Comparison of ENCODE assay signal across 16 cellular contexts in the genomic region with DNA sequence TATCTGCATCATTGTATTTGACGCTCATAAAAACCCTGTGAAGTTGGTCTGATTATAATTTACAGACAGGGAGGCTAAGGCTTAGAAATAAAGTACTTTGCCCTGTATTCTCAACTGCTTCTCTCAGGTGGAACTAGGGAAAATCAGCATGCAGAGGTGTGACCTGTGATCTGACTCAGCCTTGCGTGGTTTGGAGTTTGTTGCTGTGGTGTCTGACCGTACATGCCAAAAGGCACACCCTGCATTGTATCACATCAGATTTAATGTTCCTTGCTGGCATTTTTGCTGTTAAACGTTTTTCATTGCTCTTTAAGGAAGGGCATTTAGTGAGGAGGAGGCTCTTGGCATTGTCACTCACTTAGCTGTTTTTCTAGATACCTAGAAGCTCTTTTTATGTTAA. TPM values are rescaled to one million over a fixed set of nuclear protein-coding genes. Genes with fewer than 3 reads are reported as not detected.
A peak's percentile ranks its signal among the peaks of the same experiment; 100 is the strongest.
DNase-seq lines count a peak whose midpoint lies in the region; ATAC-seq, FAIRE-seq and TF ChIP-seq lines count a peak whose summit lies in the region.
"Had no signal": no experiment of that assay in that cellular context is flagged by ENCODE, and none has a peak within 500 bp of the region (broad histone marks: within the 10 kb centered on the region; RNA-seq: fewer than 3 reads in every experiment).

No MANE protein-coding gene starts in this region.

- no peaks in the 10 kb centered on the region for H3K9me3 ChIP-seq in CD8-positive, alpha-beta T cell (ENCODE audit: low read length)
- H3K9me3 ChIP-seq: thyroid gland had no signal

- H3K27me3 Mint-ChIP-seq in Calu3 (ENCODE audit: unreplicated experiment) = no peaks in the 10 kb centered on the region
- peaks cover 11% of the 10 kb centered on the region for H3K27me3 Mint-ChIP-seq in T-helper 1 cell treated with Interleukin-12 subunit alpha and Interleukin-12 subunit beta and Interleukin-4 antibody, amounts not matched to agents 30 μg/mL and 1 μg/mL, for 36 hours (ENCODE audit: low read depth)
- peaks cover 4% of the 10 kb centered on the region for H3K27me3 Mint-ChIP-seq in CD8-positive, alpha-beta T cell (ENCODE audit: low read depth)

- ATAC-seq in CD8-positive, alpha-beta T cell = no peak
- ATAC-seq: T-helper 17 cell had no signal

- no peak overlapping the region for H3K4me3 Mint-ChIP-seq in Calu3 (ENCODE audit: low read depth, unreplicated experiment)
- H3K4me3 Mint-ChIP-seq in T-helper 1 cell treated with Interleukin-12 subunit alpha and Interleukin-12 subunit beta and Interleukin-4 antibody, amounts not matched to agents 30 μg/mL and 1 μg/mL, for 36 hours = no peak overlapping the region
- no peak overlapping the region for H3K4me3 Mint-ChIP-seq in CD8-positive, alpha-beta T cell
- H3K4me3 Mint-ChIP-seq: CD8-positive, alpha-beta memory T cell; T-helper 17 cell had no signal

- no peaks in the 10 kb centered on the region for H3K36me3 Mint-ChIP-seq in Calu3 (ENCODE audit: insufficient read depth, unreplicated experiment)
- H3K36me3 Mint-ChIP-seq in T-helper 1 cell treated with Interleukin-12 subunit alpha and Interleukin-12 subunit beta and Interleukin-4 antibody, amounts not matched to agents 30 μg/mL and 1 μg/mL, for 36 hours (ENCODE audit: low read depth) = peaks cover 5% of the 10 kb centered on the region
- no peaks in the 10 kb centered on the region for H3K36me3 Mint-ChIP-seq in CD8-positive, alpha-beta T cell
- H3K36me3 Mint-ChIP-seq: CD8-positive, alpha-beta memory T cell had no signal

- intact Hi-C loops in Calu3 (cut with micrococcal nuclease; ENCODE audit: unreplicated experiment) = no loop called here
- intact Hi-C loops in CD8-positive, alpha-beta T cell (cut with DNase I, micrococcal nuclease) = no loop called here

- peak; percentile 57 for DNase-seq in Calu3
- no peak for DNase-seq in H54 (ENCODE audit: insufficient read length, low spot score)
- peak; percentile 56 for DNase-seq in iris pigment epithelial cell (ENCODE audit: low read depth)
- DNase-seq in HTR-8/SVneo (ENCODE audit: insufficient read length, low spot score) = no peak
- no peak for DNase-seq in NCI-H2029 treated with DMSO at 0.1 percent for 48 hours (lab: John Stamatoyannopoulos, UW)
- DNase-seq in SHP77 treated with DMSO at 0.1 percent for 48 hours (lab: John Stamatoyannopoulos, UW) = no peak
- DNase-seq in CD8-positive, alpha-beta T cell = no peak
- DNase-seq: CD8-positive, alpha-beta memory T cell; effector memory CD4-positive, alpha-beta T cell; kidney; NCI-H345; occipital lobe; T-helper 17 cell; thyroid gland had no signal

- TF ChIP-seq CTCF in Calu3 (IDR thresholded peaks at IDR 0.05; ENCODE audit: unreplicated experiment) = no peak
- TF ChIP-seq CTCF in CD8-positive, alpha-beta T cell (IDR thresholded peaks at IDR 0.05) = no peak

- H3K27ac Mint-ChIP-seq in Calu3 (ENCODE audit: unreplicated experiment) = peak overlapping the region; percentile 61
- H3K27ac Mint-ChIP-seq in T-helper 1 cell treated with Interleukin-12 subunit alpha and Interleukin-12 subunit beta and Interleukin-4 antibody, amounts not matched to agents 30 μg/mL and 1 μg/mL, for 36 hours = peak overlapping the region; percentile 41
- H3K27ac Mint-ChIP-seq in CD8-positive, alpha-beta T cell = no peak overlapping the region
- H3K27ac Mint-ChIP-seq: T-helper 17 cell had no signal

- no TSS peak for BruUV-seq in Calu3 (replicated peaks; lab: Mats Ljungman, UMichigan)

- H3K27ac ChIP-seq in CD8-positive, alpha-beta T cell (ENCODE audit: low read depth, low read length) = no peak overlapping the region
- H3K27ac ChIP-seq: thyroid gland had no signal

- no peaks in the 10 kb centered on the region for H3K27me3 ChIP-seq in CD8-positive, alpha-beta T cell (ENCODE audit: insufficient read depth, low read length)
- H3K27me3 ChIP-seq: thyroid gland had no signal

- no peaks in the 10 kb centered on the region for H3K9me3 Mint-ChIP-seq in Calu3 (ENCODE audit: low read depth, unreplicated experiment)
- no peaks in the 10 kb centered on the region for H3K9me3 Mint-ChIP-seq in T-helper 1 cell treated with Interleukin-12 subunit alpha and Interleukin-12 subunit beta and Interleukin-4 antibody, amounts not matched to agents 30 μg/mL and 1 μg/mL, for 36 hours
- H3K9me3 Mint-ChIP-seq in CD8-positive, alpha-beta T cell = no peaks in the 10 kb centered on the region
- H3K9me3 Mint-ChIP-seq: CD8-positive, alpha-beta memory T cell had no signal

- TF ChIP-seq POLR2A in H54 (IDR thresholded peaks at IDR 0.05; ENCODE audit: low read depth, low read length) = no peak

- POLR2A ChIA-PET in CD8-positive, alpha-beta T cell (lab: Charles Lee) = interaction anchor here (0.6 kb wide), 1 partner anchor 47 kb away, joined by 6 read pairs; no protein-coding TSS in a partner anchor

- FAIRE-seq in H54 (lab: Jason Lieb, UNC) (peak; percentile 48), HTR-8/SVneo (lab: Jason Lieb, UNC) (no peak)
- FAIRE-seq: H1, kidney had no signal

- peaks cover 35% of the 10 kb centered on the region for H3K4me1 Mint-ChIP-seq in Calu3 (ENCODE audit: low read depth, unreplicated experiment)
- peaks cover 28% of the 10 kb centered on the region for H3K4me1 Mint-ChIP-seq in T-helper 1 cell treated with Interleukin-12 subunit alpha and Interleukin-12 subunit beta and Interleukin-4 antibody, amounts not matched to agents 30 μg/mL and 1 μg/mL, for 36 hours (ENCODE audit: low read depth)
- H3K4me1 Mint-ChIP-seq in CD8-positive, alpha-beta T cell (ENCODE audit: low read depth) = no peaks in the 10 kb centered on the region

- H3K4me1 ChIP-seq in CD8-positive, alpha-beta T cell (ENCODE audit: insufficient read depth, low read length) = no peaks in the 10 kb centered on the region
- H3K4me1 ChIP-seq: thyroid gland had no signal

- no peak overlapping the region for H3K4me3 ChIP-seq in CD8-positive, alpha-beta T cell (ENCODE audit: low read depth, low read length)
- H3K4me3 ChIP-seq: thyroid gland had no signal

- CTCF ChIA-PET in Calu3 (lab: Charles Lee) = no interaction called here
- CTCF ChIA-PET in CD8-positive, alpha-beta T cell (lab: Charles Lee) = no interaction called here

- H3K36me3 ChIP-seq in CD8-positive, alpha-beta T cell (ENCODE audit: insufficient read depth, low read length) = no peaks in the 10 kb centered on the region
- H3K36me3 ChIP-seq: thyroid gland had no signal

RNA-seq across cellular contexts. Expression of a gene that starts 58.8 kb away (rescaled TPM):
- total RNA-seq in Calu3 (2022) = not detected in 2 replicates
- total RNA-seq in CD8-positive, alpha-beta T cell = not detected
- total RNA-seq: CD8-positive, alpha-beta memory T cell; H1; kidney; occipital lobe; T-helper 17 cell; thyroid gland had no signal

Comparison
In these comparisons a context has a peak if more than half of its experiments do, and no peak if none do; other contexts are left out.
1. DNase-seq: peak in Calu3 (single experiment) and iris pigment epithelial cell (single experiment); none in H54 (single experiment), HTR-8/SVneo (single experiment), NCI-H2029 treated with DMSO at 0.1 percent for 48 hours (single experiment), SHP77 treated with DMSO at 0.1 percent for 48 hours (single experiment) and CD8-positive, alpha-beta T cell (0 of 7).